Comparison of ENCODE assay signal across 10 cellular contexts in the genomic region with DNA sequence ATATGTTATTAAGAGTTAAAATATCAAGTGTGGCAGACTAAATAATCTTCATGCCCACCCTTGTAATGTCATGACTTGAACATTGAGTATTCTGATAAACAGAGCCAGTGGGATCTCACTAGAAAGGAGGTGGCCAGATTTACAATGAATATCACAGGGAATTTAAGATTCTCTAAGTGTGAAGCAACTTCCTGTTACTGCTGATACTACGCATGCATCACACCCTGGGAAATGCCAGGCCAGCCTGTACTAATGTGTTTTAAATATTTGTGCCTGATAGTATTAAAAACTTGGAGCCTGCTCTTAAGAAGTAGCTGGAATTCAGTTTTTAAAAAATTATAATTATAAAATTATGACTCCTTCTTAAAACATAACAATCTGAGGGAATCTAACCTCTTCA.
DNase-seq lines count a peak whose midpoint lies in the region; ATAC-seq and TF ChIP-seq lines count a peak whose summit lies in the region.
"Had no signal": no experiment of that assay in that cellular context is flagged by ENCODE, and none has a peak within 500 bp of the region (broad histone marks: within the 10 kb centered on the region; RNA-seq: fewer than 3 reads in every experiment).

No MANE protein-coding gene starts in this region.

- TF ChIP-seq CTCF in suprapubic skin (IDR thresholded peaks at IDR 0.05): no peak

- H3K36me3 ChIP-seq in adipocyte (ENCODE audit: control insufficient read depth, insufficient read depth, low read length, severe bottlenecking) (peaks cover 2% of the 10 kb centered on the region), suprapubic skin (peaks cover 9% of the 10 kb centered on the region)
- H3K36me3 ChIP-seq: transverse colon had no signal

- peak overlapping the region; percentile 84 for H3K9ac ChIP-seq in adipocyte (ENCODE audit: low read length)

- H3K9me3 ChIP-seq in adipocyte (ENCODE audit: control insufficient read depth, low read length): no peaks in the 10 kb centered on the region
- H3K9me3 ChIP-seq in suprapubic skin: no peaks in the 10 kb centered on the region
- H3K9me3 ChIP-seq: transverse colon had no signal

- peak; percentile 70 to 88 for ATAC-seq in left cardiac atrium
- no peak for ATAC-seq in HG03039 (IDR thresholded peaks at IDR 0.05; ENCODE audit: unreplicated experiment)
- ATAC-seq in GM18858 (IDR thresholded peaks at IDR 0.05; ENCODE audit: unreplicated experiment): no peak
- ATAC-seq: HepG2 had no signal

- peak; percentile 5 for DNase-seq in SIG-M5 treated with dmso at 0.1 percent for 504 hours (lab: John Stamatoyannopoulos, UW; ENCODE audit: unreplicated experiment)
- DNase-seq in SIG-M5 (lab: John Stamatoyannopoulos, UW): no peak
- peak; percentile 78 for DNase-seq in adipocyte (ENCODE audit: low read depth)
- DNase-seq in left cardiac atrium: peak; percentile 71
- DNase-seq in suprapubic skin (ENCODE audit: low spot score in 2 of 2): no peak
- DNase-seq in foreskin melanocyte: no peak
- DNase-seq: transverse colon had no signal

- TF ChIP-seq EP300 in suprapubic skin (IDR thresholded peaks at IDR 0.05): no peak

- intact Hi-C loops in left cardiac atrium (cut with DNase I): no loop called here

- H3K4me1 ChIP-seq in adipocyte (ENCODE audit: control insufficient read depth, insufficient read depth, low read length) (peaks cover 49% of the 10 kb centered on the region), suprapubic skin (peaks cover 9% of the 10 kb centered on the region)

- H3K4me3 ChIP-seq in adipocyte (ENCODE audit: low read length) (no peak overlapping the region), suprapubic skin (no peak overlapping the region)
- H3K4me3 ChIP-seq: transverse colon had no signal

- H3K27me3 ChIP-seq in adipocyte (replicated peaks; ENCODE audit: control insufficient read depth, insufficient read depth, low read length) (no peaks in the 10 kb centered on the region), suprapubic skin (no peaks in the 10 kb centered on the region)
- H3K27me3 ChIP-seq: transverse colon had no signal

- H3K27ac ChIP-seq in suprapubic skin: peak overlapping the region; percentile 25
- H3K27ac ChIP-seq: transverse colon had no signal

- 67% methylated on average over 1 of the region's 1 CpG for WGBS in suprapubic skin

- TF ChIP-seq POLR2A in suprapubic skin (IDR thresholded peaks at IDR 0.05): no peak

Comparison
In these comparisons a context has a peak if more than half of its experiments do, and no peak if none do; other contexts are left out.
1. DNase-seq: peak in SIG-M5 treated with dmso at 0.1 percent for 504 hours (single experiment), adipocyte (single experiment) and left cardiac atrium (single experiment); none in SIG-M5 (single experiment), suprapubic skin (0 of 2) and foreskin melanocyte (single experiment).
2. ATAC-seq: peak in left cardiac atrium (2 of 2); none in HG03039 (single experiment) and GM18858 (single experiment).